12 cellular contexts compared by ENCODE assay signal in the genomic region with DNA sequence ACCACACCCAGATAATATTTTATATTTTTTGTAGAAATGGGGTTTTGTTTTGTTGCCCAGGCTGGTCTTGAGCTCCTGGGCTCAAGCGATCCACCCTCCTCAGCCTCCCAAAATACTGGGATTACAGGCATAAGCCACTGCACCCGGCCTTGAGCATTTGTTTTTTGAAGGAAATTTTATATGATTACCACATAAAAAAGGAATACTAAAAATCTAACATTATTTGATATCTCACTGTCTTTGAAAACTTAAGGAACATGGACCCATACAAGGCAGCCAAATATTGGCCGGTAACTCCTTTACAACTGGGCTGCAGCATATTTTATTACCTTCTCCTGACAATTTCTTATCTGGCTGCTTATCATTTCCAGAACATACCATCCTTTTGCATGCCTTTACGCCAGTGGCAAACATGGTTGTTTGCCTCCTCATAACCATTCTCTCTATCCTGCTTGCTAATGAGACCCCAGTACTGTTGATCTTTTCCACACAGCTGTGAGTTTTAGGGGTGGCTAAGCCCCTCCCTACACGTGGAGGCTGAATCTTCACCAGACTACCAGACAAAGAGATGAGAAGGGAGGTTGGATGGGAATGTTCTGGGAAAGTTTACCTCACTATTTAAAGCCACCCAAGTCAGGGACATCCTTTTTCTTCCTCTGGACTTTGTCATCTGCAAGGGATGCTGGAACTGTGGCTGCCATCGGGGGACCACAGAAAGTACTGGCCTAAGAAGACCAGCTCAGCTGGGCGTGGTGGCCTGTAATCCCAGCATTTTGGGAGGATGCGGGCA.
A peak's percentile ranks its signal among the peaks of the same experiment; 100 is the strongest.
DNase-seq lines count a peak whose midpoint lies in the region; ATAC-seq and TF ChIP-seq lines count a peak whose summit lies in the region.
"Had no signal": no experiment of that assay in that cellular context is flagged by ENCODE, and none has a peak within 500 bp of the region (broad histone marks: within the 10 kb centered on the region; RNA-seq: fewer than 3 reads in every experiment).

No MANE protein-coding gene starts in this region.

- H3K9me3 ChIP-seq in fibroblast of lung (ENCODE audit: control insufficient read depth, insufficient read depth, low read depth, low read length) (no peaks in the 10 kb centered on the region), esophagus squamous epithelium (no peaks in the 10 kb centered on the region)

- TF ChIP-seq POLR2A in esophagus squamous epithelium (IDR thresholded peaks at IDR 0.05) = no peak

- no peak overlapping the region for H3K4me3 ChIP-seq in fibroblast of lung (replicated peaks in 1 of 4; ENCODE audit: control extremely low read depth in 1 of 4, insufficient read depth in 1 of 4, low read depth in 3 of 4, low read length in 4 of 4)
- H3K4me3 ChIP-seq in H7 (ENCODE audit: insufficient read depth, low read depth, low read length) = no peak overlapping the region
- no peak overlapping the region for H3K4me3 ChIP-seq in esophagus squamous epithelium

- POLR2A ChIA-PET in T-cell (lab: Charles Lee) = interaction anchor here in 1 of 2 donors (0.5 kb wide), 1 partner anchor 9 kb away, joined by 4 read pairs; no protein-coding TSS in a partner anchor

- peak overlapping the region; percentile 99 for H3K27ac ChIP-seq in fibroblast of lung (ENCODE audit: insufficient read depth, low read length)
- peak overlapping the region in 2 of 4 donors; percentile 94 to 97 for H3K27ac ChIP-seq in esophagus squamous epithelium

- H3K79me2 ChIP-seq in fibroblast of lung (ENCODE audit: control insufficient read depth, insufficient read depth, low read length) = peaks cover 2% of the 10 kb centered on the region

- no peak overlapping the region for H3K9ac ChIP-seq in fibroblast of lung (ENCODE audit: insufficient read depth, low read length)

- no peaks in the 10 kb centered on the region for H4K20me1 ChIP-seq in fibroblast of lung (ENCODE audit: control insufficient read depth, extremely low read depth, insufficient read depth, low read length)

- no peak overlapping the region for H2AFZ ChIP-seq in fibroblast of lung (ENCODE audit: low read length)

- H3K9me3 Mint-ChIP-seq in activated T-cell treated with anti-CD3 and anti-CD28 coated beads, Interleukin-2, amount 50 U/mL, for 72 hours = no peaks in the 10 kb centered on the region
- H3K9me3 Mint-ChIP-seq in T-cell = no peaks in the 10 kb centered on the region
- no peaks in the 10 kb centered on the region for H3K9me3 Mint-ChIP-seq in stimulated activated naive B cell treated with anti-CD40 and anti-IgM and Interleukin-4, amounts not matched to agents 10 μg/mL and 1 μg/mL and 100 μg/mL, for 72 hours

- TF ChIP-seq CTCF in fibroblast of lung (conservative IDR thresholded peaks at IDR 0.05 in 1 of 2, IDR thresholded peaks at IDR 0.05 in 1 of 2; ENCODE audit: low read depth in 1 of 2, low read length in 2 of 2) = no peak
- TF ChIP-seq CTCF in esophagus squamous epithelium (IDR thresholded peaks at IDR 0.05) = no peak

- H3K4me1 Mint-ChIP-seq in activated T-cell treated with anti-CD3 and anti-CD28 coated beads, Interleukin-2, amount 50 U/mL, for 72 hours (ENCODE audit: low read depth) = peaks cover 35% of the 10 kb centered on the region
- peaks cover 12 to 25% (median 14%) of the 10 kb centered on the region in 3 donors for H3K4me1 Mint-ChIP-seq in T-cell
- H3K4me1 Mint-ChIP-seq in stimulated activated naive B cell treated with anti-CD40 and anti-IgM and Interleukin-4, amounts not matched to agents 10 μg/mL and 1 μg/mL and 100 μg/mL, for 72 hours = no peaks in the 10 kb centered on the region

- no peak for DNase-seq in activated T-cell treated with anti-CD3 and anti-CD28 coated beads, Interleukin-2, amount 50 U/mL, for 72 hours
- no peak for DNase-seq in activated T-cell treated with anti-CD3 and anti-CD28 coated beads, Interleukin-2, amount 50 U/mL, for 48 hours
- DNase-seq in T-cell (no peak), fibroblast of lung (ENCODE audit: low read depth in 2 of 2) (no peak), H7 (no peak), mucosa of gallbladder (ENCODE audit: low spot score) (no peak), esophagus squamous epithelium (lab: John Stamatoyannopoulos, UW) (no peak)
- DNase-seq in stimulated activated naive B cell treated with anti-CD40 and anti-IgM and Interleukin-4, amounts not matched to agents 10 μg/mL and 1 μg/mL and 100 μg/mL, for 72 hours = no peak
- DNase-seq: aorta, DMS79 treated with DMSO at 0.1 percent for 48 hours, MV-4-11, NCI-H2171 treated with DMSO at 0.1 percent for 48 hours had no signal

- peak overlapping the region; percentile 0 for H3K27ac Mint-ChIP-seq in activated T-cell treated with anti-CD3 and anti-CD28 coated beads, Interleukin-2, amount 50 U/mL, for 72 hours
- peak overlapping the region; percentile 9 to 25 for H3K27ac Mint-ChIP-seq in T-cell
- peak overlapping the region; percentile 22 for H3K27ac Mint-ChIP-seq in stimulated activated naive B cell treated with anti-CD40 and anti-IgM and Interleukin-4, amounts not matched to agents 10 μg/mL and 1 μg/mL and 100 μg/mL, for 72 hours

- no peaks in the 10 kb centered on the region for H3K27me3 Mint-ChIP-seq in activated T-cell treated with anti-CD3 and anti-CD28 coated beads, Interleukin-2, amount 50 U/mL, for 72 hours (ENCODE audit: low read depth)
- H3K27me3 Mint-ChIP-seq in T-cell = no peaks in the 10 kb centered on the region
- H3K27me3 Mint-ChIP-seq in stimulated activated naive B cell treated with anti-CD40 and anti-IgM and Interleukin-4, amounts not matched to agents 10 μg/mL and 1 μg/mL and 100 μg/mL, for 72 hours = no peaks in the 10 kb centered on the region

- 83 to 85% methylated on average over 6 to 7 of the region's 8 CpGs for WGBS in esophagus squamous epithelium, 2 donors

- peaks cover 20% of the 10 kb centered on the region for H3K4me1 ChIP-seq in fibroblast of lung (ENCODE audit: control insufficient read depth, extremely low read depth, insufficient read depth, low read length)
- peaks cover 13 to 42% (median 26%) of the 10 kb centered on the region in 3 donors for H3K4me1 ChIP-seq in esophagus squamous epithelium

- no peak overlapping the region for H3K4me2 ChIP-seq in fibroblast of lung (ENCODE audit: extremely low read depth, insufficient read depth, low read length)

- H3K27me3 ChIP-seq in fibroblast of lung (ENCODE audit: control insufficient read depth, insufficient read depth, low read length) (no peaks in the 10 kb centered on the region), H7 (ENCODE audit: control insufficient read depth, insufficient read depth, low read length) (no peaks in the 10 kb centered on the region), esophagus squamous epithelium (no peaks in the 10 kb centered on the region)

- peaks cover 0 to 2% of the 10 kb centered on the region in 2 donors for H3K36me3 Mint-ChIP-seq in activated T-cell treated with anti-CD3 and anti-CD28 coated beads, Interleukin-2, amount 50 U/mL, for 72 hours (ENCODE audit: insufficient read depth in 2 of 2)
- H3K36me3 Mint-ChIP-seq in T-cell = no peaks in the 10 kb centered on the region
- no peaks in the 10 kb centered on the region for H3K36me3 Mint-ChIP-seq in stimulated activated naive B cell treated with anti-CD40 and anti-IgM and Interleukin-4, amounts not matched to agents 10 μg/mL and 1 μg/mL and 100 μg/mL, for 72 hours

- intact Hi-C loops in esophagus squamous epithelium (cut with DNase I) = no loop called here

- H3K36me3 ChIP-seq in fibroblast of lung (ENCODE audit: control insufficient read depth, insufficient read depth, low read length) = no peaks in the 10 kb centered on the region
- H3K36me3 ChIP-seq in H7 (replicated peaks; ENCODE audit: control insufficient read depth, insufficient read depth, low read length) = 0 out of 2 replicates have a peak, but pooled peaks cover 1% of the 10 kb centered on the region
- no peaks in the 10 kb centered on the region for H3K36me3 ChIP-seq in esophagus squamous epithelium

- no peak overlapping the region for H3K4me3 Mint-ChIP-seq in activated T-cell treated with anti-CD3 and anti-CD28 coated beads, Interleukin-2, amount 50 U/mL, for 72 hours
- H3K4me3 Mint-ChIP-seq in T-cell = no peak overlapping the region
- H3K4me3 Mint-ChIP-seq in stimulated activated naive B cell treated with anti-CD40 and anti-IgM and Interleukin-4, amounts not matched to agents 10 μg/mL and 1 μg/mL and 100 μg/mL, for 72 hours = no peak overlapping the region

- CTCF ChIA-PET in T-cell (lab: Charles Lee) = interaction anchor here in 1 of 2 donors (2.6 kb wide), 1 partner anchor 13 kb away, joined by 27 read pairs; no protein-coding TSS in a partner anchor

- no peak for ATAC-seq in activated T-cell treated with anti-CD3 and anti-CD28 coated beads, Interleukin-2, amount 50 U/mL, for 72 hours (replicated peaks in 1 of 2)
- ATAC-seq in T-cell (replicated peaks in 1 of 4) = no peak
- no peak for ATAC-seq in stimulated activated naive B cell treated with anti-CD40 and anti-IgM and Interleukin-4, amounts not matched to agents 10 μg/mL and 1 μg/mL and 100 μg/mL, for 72 hours (replicated peaks)
